2 cellular contexts compared by ENCODE assay signal in the genomic region with DNA sequence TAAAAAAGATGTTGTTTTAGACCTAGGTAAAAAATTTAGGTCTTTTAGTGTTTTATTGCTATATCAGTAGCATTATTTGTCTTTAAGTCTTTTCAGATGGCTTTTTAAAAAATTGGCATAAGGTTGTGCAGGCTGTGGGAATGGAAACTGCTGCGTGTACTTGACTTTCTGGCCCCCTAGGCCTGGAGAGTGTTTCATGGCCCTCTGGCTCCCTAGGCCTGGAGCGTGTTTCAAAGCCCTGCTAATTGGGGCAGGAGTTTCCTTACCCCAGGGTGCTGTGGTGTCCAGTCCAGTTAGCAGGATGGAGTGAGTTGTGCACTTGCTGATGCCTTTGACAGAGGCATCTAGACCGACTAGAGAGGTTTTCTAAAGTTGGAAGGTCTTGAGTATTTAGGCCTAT.
TF ChIP-seq lines count a peak whose summit lies in the region.

No MANE protein-coding gene starts in this region.

TF ChIP-seq in WTC11, 78 proteins besides CTCF, POLR2A, EP300 and RAD21:
- TF ChIP-seq, protein P1, sequence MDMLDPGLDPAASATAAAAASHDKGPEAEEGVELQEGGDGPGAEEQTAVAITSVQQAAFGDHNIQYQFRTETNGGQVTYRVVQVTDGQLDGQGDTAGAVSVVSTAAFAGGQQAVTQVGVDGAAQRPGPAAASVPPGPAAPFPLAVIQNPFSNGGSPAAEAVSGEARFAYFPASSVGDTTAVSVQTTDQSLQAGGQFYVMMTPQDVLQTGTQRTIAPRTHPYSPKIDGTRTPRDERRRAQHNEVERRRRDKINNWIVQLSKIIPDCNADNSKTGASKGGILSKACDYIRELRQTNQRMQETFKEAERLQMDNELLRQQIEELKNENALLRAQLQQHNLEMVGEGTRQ (CRISPR knock-in tag; IDR thresholded peaks at IDR 0.05): no peak
- no peak for TF ChIP-seq JUN (CRISPR knock-in tag; IDR thresholded peaks at IDR 0.05)
- TF ChIP-seq CREM (CRISPR knock-in tag; IDR thresholded peaks at IDR 0.05): no peak
- no peak for TF ChIP-seq ETV6 (CRISPR knock-in tag; IDR thresholded peaks at IDR 0.05)
- TF ChIP-seq, protein P2, sequence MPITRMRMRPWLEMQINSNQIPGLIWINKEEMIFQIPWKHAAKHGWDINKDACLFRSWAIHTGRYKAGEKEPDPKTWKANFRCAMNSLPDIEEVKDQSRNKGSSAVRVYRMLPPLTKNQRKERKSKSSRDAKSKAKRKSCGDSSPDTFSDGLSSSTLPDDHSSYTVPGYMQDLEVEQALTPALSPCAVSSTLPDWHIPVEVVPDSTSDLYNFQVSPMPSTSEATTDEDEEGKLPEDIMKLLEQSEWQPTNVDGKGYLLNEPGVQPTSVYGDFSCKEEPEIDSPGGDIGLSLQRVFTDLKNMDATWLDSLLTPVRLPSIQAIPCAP (CRISPR knock-in tag; IDR thresholded peaks at IDR 0.05): no peak
- no peak for TF ChIP-seq SOX15 (CRISPR knock-in tag; IDR thresholded peaks at IDR 0.05)
- no peak for TF ChIP-seq TEAD1 (CRISPR knock-in tag; IDR thresholded peaks at IDR 0.05)
- TF ChIP-seq, protein P3, sequence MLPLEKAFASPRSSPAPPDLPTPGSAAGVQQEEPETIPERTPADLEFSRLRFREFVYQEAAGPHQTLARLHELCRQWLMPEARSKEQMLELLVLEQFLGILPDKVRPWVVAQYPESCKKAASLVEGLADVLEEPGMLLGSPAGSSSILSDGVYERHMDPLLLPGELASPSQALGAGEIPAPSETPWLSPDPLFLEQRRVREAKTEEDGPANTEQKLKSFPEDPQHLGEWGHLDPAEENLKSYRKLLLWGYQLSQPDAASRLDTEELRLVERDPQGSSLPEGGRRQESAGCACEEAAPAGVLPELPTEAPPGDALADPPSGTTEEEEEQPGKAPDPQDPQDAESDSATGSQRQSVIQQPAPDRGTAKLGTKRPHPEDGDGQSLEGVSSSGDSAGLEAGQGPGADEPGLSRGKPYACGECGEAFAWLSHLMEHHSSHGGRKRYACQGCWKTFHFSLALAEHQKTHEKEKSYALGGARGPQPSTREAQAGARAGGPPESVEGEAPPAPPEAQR (CRISPR knock-in tag; IDR thresholded peaks at IDR 0.05): no peak
- TF ChIP-seq, protein P4, sequence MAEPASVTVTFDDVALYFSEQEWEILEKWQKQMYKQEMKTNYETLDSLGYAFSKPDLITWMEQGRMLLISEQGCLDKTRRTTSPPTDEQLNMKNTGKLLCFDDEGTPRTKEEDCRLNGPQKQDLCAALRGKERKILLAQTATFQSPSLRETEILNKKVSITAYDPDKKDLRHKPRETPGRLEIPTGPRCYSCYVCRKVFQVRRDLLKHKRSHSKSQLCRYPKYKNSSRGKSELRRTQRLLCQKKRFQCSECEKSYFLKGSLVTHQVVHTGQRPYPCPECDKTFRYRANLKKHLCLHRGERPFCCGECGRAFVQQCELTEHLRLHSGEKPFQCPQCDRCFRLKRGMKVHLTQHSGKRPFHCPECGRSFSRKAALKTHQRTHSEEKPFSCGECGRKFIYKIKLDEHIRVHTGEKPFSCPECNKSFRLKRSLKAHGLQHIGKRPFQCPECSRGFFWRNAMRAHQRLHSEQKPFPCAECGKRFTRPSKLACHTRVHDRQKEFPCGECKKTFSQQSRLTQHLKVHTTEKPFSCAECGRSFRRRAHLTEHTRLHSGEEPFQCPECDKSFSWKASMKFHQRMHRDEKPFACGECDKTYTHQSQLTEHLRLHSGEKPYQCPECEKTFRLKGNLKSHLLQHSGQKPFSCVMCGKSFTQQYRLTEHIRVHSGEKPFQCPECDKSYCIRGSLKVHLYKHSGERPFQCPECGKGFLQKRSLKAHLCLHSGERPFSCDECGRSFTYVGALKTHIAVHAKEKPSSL (CRISPR knock-in tag; conservative IDR thresholded peaks at IDR 0.05): no peak
- no peak for TF ChIP-seq FOXJ3 (CRISPR knock-in tag; IDR thresholded peaks at IDR 0.05; ENCODE audit: borderline replicate concordance)

TF ChIP-seq in endothelial cell of umbilical vein, 7 proteins besides CTCF, POLR2A, EP300 and RAD21:
- TF ChIP-seq EZH2 (IDR thresholded peaks at IDR 0.05; ENCODE audit: borderline replicate concordance, low read depth, low read length, severe bottlenecking): no peak
- no peak for TF ChIP-seq JUN (IDR thresholded peaks at IDR 0.05; ENCODE audit: borderline replicate concordance, insufficient read depth, insufficient read length, low read depth)
- TF ChIP-seq FOS (IDR thresholded peaks at IDR 0.05; ENCODE audit: borderline replicate concordance, insufficient read depth, low read length): no peak
- no peak for TF ChIP-seq MYC (IDR thresholded peaks at IDR 0.05; ENCODE audit: low read depth, low read length)
- TF ChIP-seq POLR2AphosphoS5 (IDR thresholded peaks at IDR 0.05; ENCODE audit: insufficient read depth, low read depth, low read length): no peak
- TF ChIP-seq, protein P5, sequence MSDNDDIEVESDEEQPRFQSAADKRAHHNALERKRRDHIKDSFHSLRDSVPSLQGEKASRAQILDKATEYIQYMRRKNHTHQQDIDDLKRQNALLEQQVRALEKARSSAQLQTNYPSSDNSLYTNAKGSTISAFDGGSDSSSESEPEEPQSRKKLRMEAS (IDR thresholded peaks at IDR 0.05; ENCODE audit: insufficient read depth, insufficient read length): no peak
- TF ChIP-seq GATA2 (IDR thresholded peaks at IDR 0.05; ENCODE audit: insufficient read depth, insufficient read length, low read depth, low read length): no peak
TF ChIP-seq in endothelial cell of umbilical vein: peak in this region for 0.
